ENCODE assay signal across 1 cellular context in the genomic region with DNA sequence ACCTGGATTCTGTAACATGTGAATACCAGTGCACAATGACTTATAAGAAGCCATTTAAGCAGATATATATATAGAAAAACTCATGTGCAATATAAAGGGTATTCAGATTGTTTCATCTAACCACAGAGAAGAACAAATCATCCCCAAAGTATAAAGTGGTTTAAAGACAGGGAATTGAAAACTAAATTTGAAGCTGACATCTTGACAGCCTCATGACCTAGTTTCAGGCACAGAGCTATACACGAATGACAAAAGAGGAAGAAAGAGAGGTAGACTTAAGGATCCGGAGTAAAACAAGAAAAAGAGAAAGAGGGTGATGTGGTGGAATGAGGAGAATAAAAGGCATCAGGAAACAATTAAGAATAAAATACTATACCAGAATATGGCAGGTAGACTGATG.
A peak's percentile ranks its signal among the peaks of the same experiment; 100 is the strongest.
TF ChIP-seq lines count a peak whose summit lies in the region.

No MANE protein-coding gene starts in this region.

TF ChIP-seq in GM12878, 131 proteins besides CTCF, POLR2A, EP300 and RAD21 (continued from another document):
- TF ChIP-seq, protein P1, sequence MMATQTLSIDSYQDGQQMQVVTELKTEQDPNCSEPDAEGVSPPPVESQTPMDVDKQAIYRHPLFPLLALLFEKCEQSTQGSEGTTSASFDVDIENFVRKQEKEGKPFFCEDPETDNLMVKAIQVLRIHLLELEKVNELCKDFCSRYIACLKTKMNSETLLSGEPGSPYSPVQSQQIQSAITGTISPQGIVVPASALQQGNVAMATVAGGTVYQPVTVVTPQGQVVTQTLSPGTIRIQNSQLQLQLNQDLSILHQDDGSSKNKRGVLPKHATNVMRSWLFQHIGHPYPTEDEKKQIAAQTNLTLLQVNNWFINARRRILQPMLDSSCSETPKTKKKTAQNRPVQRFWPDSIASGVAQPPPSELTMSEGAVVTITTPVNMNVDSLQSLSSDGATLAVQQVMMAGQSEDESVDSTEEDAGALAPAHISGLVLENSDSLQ (IDR thresholded peaks at IDR 0.05) = peak; percentile 28; the same call in 1 of the 2 replicates
- TF ChIP-seq MTA2 (IDR thresholded peaks at IDR 0.05; ENCODE audit: low read depth) (peak; percentile 14; the same call in 1 of the 2 replicates), ATF7 (IDR thresholded peaks at IDR 0.05; ENCODE audit: low read depth) (0 out of 2 replicates have a peak, but pooled peaks have one; percentile 14), IKZF2 (IDR thresholded peaks at IDR 0.05) (peak; percentile 37 to 50; a peak in 2 of 4 replicates), CHD1 (IDR thresholded peaks at IDR 0.05; ENCODE audit: low read depth, low read length) (no peak), JUNB (IDR thresholded peaks at IDR 0.05) (no peak), ZNF217 (IDR thresholded peaks at IDR 0.05) (no peak), BHLHE40 (IDR thresholded peaks at IDR 0.05; ENCODE audit: borderline replicate concordance in 1 of 2, low read depth in 2 of 2, low read length in 1 of 2) (0 out of 4 replicates have a peak, but pooled peaks of 1 of the 2 experiments have one; percentile 12), PAX8 (IDR thresholded peaks at IDR 0.05) (no peak)
- TF ChIP-seq, protein P2, sequence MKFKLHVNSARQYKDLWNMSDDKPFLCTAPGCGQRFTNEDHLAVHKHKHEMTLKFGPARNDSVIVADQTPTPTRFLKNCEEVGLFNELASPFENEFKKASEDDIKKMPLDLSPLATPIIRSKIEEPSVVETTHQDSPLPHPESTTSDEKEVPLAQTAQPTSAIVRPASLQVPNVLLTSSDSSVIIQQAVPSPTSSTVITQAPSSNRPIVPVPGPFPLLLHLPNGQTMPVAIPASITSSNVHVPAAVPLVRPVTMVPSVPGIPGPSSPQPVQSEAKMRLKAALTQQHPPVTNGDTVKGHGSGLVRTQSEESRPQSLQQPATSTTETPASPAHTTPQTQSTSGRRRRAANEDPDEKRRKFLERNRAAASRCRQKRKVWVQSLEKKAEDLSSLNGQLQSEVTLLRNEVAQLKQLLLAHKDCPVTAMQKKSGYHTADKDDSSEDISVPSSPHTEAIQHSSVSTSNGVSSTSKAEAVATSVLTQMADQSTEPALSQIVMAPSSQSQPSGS (IDR thresholded peaks at IDR 0.05; ENCODE audit: low read length) = no peak
